ENCODE assay signal across 6 cellular contexts in genomic region chr2:28934769-28935168, GRCh38. TPM values are rescaled to one million over a fixed set of nuclear protein-coding genes. Genes with fewer than 3 reads are reported as not detected.
"Had no signal": no experiment of that assay in that cellular context is flagged by ENCODE, and none has a peak within 500 bp of the region (broad histone marks: within the 10 kb centered on the region; RNA-seq: fewer than 3 reads in every experiment).

No MANE protein-coding gene starts in this region.

- H2AFZ ChIP-seq: GM23248 had no signal

- H3K4me3 ChIP-seq: GM23248 had no signal

- H3K9ac ChIP-seq: GM23248 had no signal

- FAIRE-seq: HTR-8/SVneo had no signal

- H3K27ac ChIP-seq: GM23248 had no signal

- DNase-seq: GM23248, GOT3, H9, HCEC 1CT, KBM-7 had no signal

RNA-seq across cellular contexts. Expression of gene TOGARAM2, which starts 46.3 kb away (rescaled TPM):
- total RNA-seq: GM23248 had no signal
- polyA plus RNA-seq: GM23248 had no signal
